Comparison of ENCODE assay signal across 8 cellular contexts in genomic region chr11:32385998-32386397, GRCh38. TPM values are rescaled to one million over a fixed set of nuclear protein-coding genes. Genes with fewer than 3 reads are reported as not detected.
DNase-seq lines count a peak whose midpoint lies in the region; ATAC-seq, FAIRE-seq and TF ChIP-seq lines count a peak whose summit lies in the region.

No MANE protein-coding gene starts in this region.

- no peak overlapping the region for H3K27ac Mint-ChIP-seq in Calu3 (ENCODE audit: unreplicated experiment)
- H3K27ac Mint-ChIP-seq in activated T-helper 1 cell treated with anti-CD3 and anti-CD28 coated beads, Interleukin-12 subunit alpha, Interleukin-12 subunit beta, Interleukin-2, Interleukin-4 antibody, amounts not matched to agents 30 ng/mL and 10 ng/mL and 1 ng/mL, durations not matched to agents 14 hours and 24 hours and 36 hours, result no peak overlapping the region

- no peak overlapping the region for H3K4me3 Mint-ChIP-seq in Calu3 (ENCODE audit: low read depth, unreplicated experiment)
- no peak overlapping the region for H3K4me3 Mint-ChIP-seq in activated T-helper 1 cell treated with anti-CD3 and anti-CD28 coated beads, Interleukin-12 subunit alpha, Interleukin-12 subunit beta, Interleukin-2, Interleukin-4 antibody, amounts not matched to agents 30 ng/mL and 10 ng/mL and 1 ng/mL, durations not matched to agents 14 hours and 24 hours and 36 hours

- BruUV-seq in Calu3 (replicated peaks; lab: Mats Ljungman, UMichigan), result no TSS peak

- H3K9me3 Mint-ChIP-seq in Calu3 (ENCODE audit: low read depth, unreplicated experiment), result no peaks in the 10 kb centered on the region
- no peaks in the 10 kb centered on the region for H3K9me3 Mint-ChIP-seq in activated T-helper 1 cell treated with anti-CD3 and anti-CD28 coated beads, Interleukin-12 subunit alpha, Interleukin-12 subunit beta, Interleukin-2, Interleukin-4 antibody, amounts not matched to agents 30 ng/mL and 10 ng/mL and 1 ng/mL, durations not matched to agents 14 hours and 24 hours and 36 hours

- no peak overlapping the region for H3K9ac ChIP-seq in kidney (ENCODE audit: low read length in 2 of 2)

- CTCF ChIA-PET in Calu3 (lab: Charles Lee), result interaction anchor here (0.7 to 1.4 kb wide), 2 partner anchors 9 to 229 kb away, joined by 3 to 4 read pairs; no protein-coding TSS in a partner anchor

- peak; percentile 45 to 65 (median 54) for ATAC-seq in right lobe of liver
- no peak for ATAC-seq in GM18517 (IDR thresholded peaks at IDR 0.05; ENCODE audit: unreplicated experiment)

- no peak for TF ChIP-seq POLR2A in right lobe of liver (IDR thresholded peaks at IDR 0.05)

- H3K27me3 ChIP-seq in right lobe of liver, result no peaks in the 10 kb centered on the region

- H3K4me1 ChIP-seq in right lobe of liver (no peaks in the 10 kb centered on the region), kidney (ENCODE audit: control insufficient read depth in 1 of 2, insufficient read depth in 1 of 2, low read depth in 1 of 2, low read length in 2 of 2) (no peaks in the 10 kb centered on the region)

- no peaks in the 10 kb centered on the region for H3K36me3 Mint-ChIP-seq in Calu3 (ENCODE audit: insufficient read depth, unreplicated experiment)
- no peaks in the 10 kb centered on the region for H3K36me3 Mint-ChIP-seq in activated T-helper 1 cell treated with anti-CD3 and anti-CD28 coated beads, Interleukin-12 subunit alpha, Interleukin-12 subunit beta, Interleukin-2, Interleukin-4 antibody, amounts not matched to agents 30 ng/mL and 10 ng/mL and 1 ng/mL, durations not matched to agents 14 hours and 24 hours and 36 hours (ENCODE audit: low read depth)

- H3K27ac ChIP-seq in right lobe of liver (no peak overlapping the region), kidney (ENCODE audit: low read depth in 2 of 2, low read length in 2 of 2) (no peak overlapping the region)

- intact Hi-C loops in Calu3 (cut with micrococcal nuclease; ENCODE audit: unreplicated experiment), result loop anchor here (2.0 kb wide), 1 partner anchor 229 kb away; no protein-coding TSS in a partner anchor
- intact Hi-C loops in right lobe of liver (cut with DNase I), result no loop called here
- intact Hi-C loops in activated T-helper 1 cell treated with anti-CD3 and anti-CD28 coated beads, Interleukin-12 subunit alpha, Interleukin-12 subunit beta, Interleukin-2, Interleukin-4 antibody, amounts not matched to agents 30 ng/mL and 10 ng/mL and 1 ng/mL, durations not matched to agents 14 hours and 24 hours and 36 hours (cut with micrococcal nuclease), result no loop called here
- intact Hi-C loops in kidney (cut with DNase I), result no loop called here

- DNase-seq in Calu3 (peak; percentile 41), HuH-7 (ENCODE audit: low spot score) (peak; percentile 28), amniotic epithelial cell (ENCODE audit: low read depth) (peak; percentile 85), right lobe of liver (no peak), kidney (no peak)
- DNase-seq in activated effector memory CD4-positive, alpha-beta T cell treated with anti-CD3 and anti-CD28 coated beads, Interleukin-2, amount 50 U/mL, for 16 hours, result no peak
- DNase-seq in activated T-helper 1 cell treated with anti-CD3 and anti-CD28 coated beads, Interleukin-12 subunit alpha, Interleukin-12 subunit beta, Interleukin-2, Interleukin-4 antibody, amounts not matched to agents 30 ng/mL and 10 ng/mL and 1 ng/mL, durations not matched to agents 14 hours and 24 hours and 36 hours (ENCODE audit: low spot score), result no peak

- WGBS in right lobe of liver (ENCODE audit: insufficient coverage, low coverage, low lambda C conversion rate, missing lambda C conversion rate), result 13% methylated on average over 2 of the region's 2 CpGs

- H3K36me3 ChIP-seq in right lobe of liver (no peaks in the 10 kb centered on the region), kidney (ENCODE audit: control insufficient read depth in 1 of 2, insufficient read depth in 2 of 2, low read length in 2 of 2) (no peaks in the 10 kb centered on the region)

- no peaks in the 10 kb centered on the region for H3K4me1 Mint-ChIP-seq in Calu3 (ENCODE audit: low read depth, unreplicated experiment)
- no peaks in the 10 kb centered on the region for H3K4me1 Mint-ChIP-seq in activated T-helper 1 cell treated with anti-CD3 and anti-CD28 coated beads, Interleukin-12 subunit alpha, Interleukin-12 subunit beta, Interleukin-2, Interleukin-4 antibody, amounts not matched to agents 30 ng/mL and 10 ng/mL and 1 ng/mL, durations not matched to agents 14 hours and 24 hours and 36 hours (ENCODE audit: low read depth)

- FAIRE-seq in kidney (lab: Jason Lieb, UNC), result no peak

- H3K9me3 ChIP-seq in right lobe of liver (no peaks in the 10 kb centered on the region), kidney (ENCODE audit: control insufficient read depth in 1 of 2, low read length in 2 of 2) (no peaks in the 10 kb centered on the region)

- H3K4me3 ChIP-seq in right lobe of liver (no peak overlapping the region), kidney (ENCODE audit: low read length in 2 of 2) (no peak overlapping the region)

- peaks cover 100% of the 10 kb centered on the region for H3K27me3 Mint-ChIP-seq in Calu3 (ENCODE audit: unreplicated experiment)
- H3K27me3 Mint-ChIP-seq in activated T-helper 1 cell treated with anti-CD3 and anti-CD28 coated beads, Interleukin-12 subunit alpha, Interleukin-12 subunit beta, Interleukin-2, Interleukin-4 antibody, amounts not matched to agents 30 ng/mL and 10 ng/mL and 1 ng/mL, durations not matched to agents 14 hours and 24 hours and 36 hours (ENCODE audit: insufficient read depth), result peaks cover 5% of the 10 kb centered on the region

- peak; percentile 32 for TF ChIP-seq CTCF in Calu3 (IDR thresholded peaks at IDR 0.05; ENCODE audit: unreplicated experiment)
- TF ChIP-seq CTCF in right lobe of liver (IDR thresholded peaks at IDR 0.05), result peak in 3 of 4 donors; percentile 16 to 28 (median 22)
- TF ChIP-seq CTCF in kidney (IDR thresholded peaks at IDR 0.05; ENCODE audit: borderline replicate concordance, extremely low read depth, insufficient read depth), result no peak

RNA-seq across cellular contexts. Expression of gene WT1, which starts 49.3 kb away (rescaled TPM):
- 0.24 TPM in 1 of 2 replicates, not detected in the other for total RNA-seq in Calu3 (2022)
- under 1 TPM in 3 of 6 experiments, not detected in 3; 0.07 to 0.99 (median 0.51) TPM for total RNA-seq in right lobe of liver
- total RNA-seq in activated T-helper 1 cell treated with anti-CD3 and anti-CD28 coated beads, Interleukin-12 subunit alpha, Interleukin-12 subunit beta, Interleukin-2, Interleukin-4 antibody, amounts not matched to agents 30 ng/mL and 10 ng/mL and 1 ng/mL, durations not matched to agents 14 hours and 24 hours and 36 hours, result not detected in 2 replicates
- total RNA-seq in kidney, result 0.66 TPM
- 15.0 TPM for polyA plus RNA-seq in kidney (ENCODE audit: insufficient read depth, low read depth, low replicate concordance)

Comparison
In these comparisons a context has a peak if more than half of its experiments do, and no peak if none do; other contexts are left out.
1. DNase-seq: peak in Calu3 (single experiment), HuH-7 (single experiment) and amniotic epithelial cell (single experiment); none in right lobe of liver (0 of 3), activated effector memory CD4-positive, alpha-beta T cell treated with anti-CD3 and anti-CD28 coated beads, Interleukin-2, amount 50 U/mL, for 16 hours (single experiment), activated T-helper 1 cell treated with anti-CD3 and anti-CD28 coated beads, Interleukin-12 subunit alpha, Interleukin-12 subunit beta, Interleukin-2, Interleukin-4 antibody, amounts not matched to agents 30 ng/mL and 10 ng/mL and 1 ng/mL, durations not matched to agents 14 hours and 24 hours and 36 hours (single experiment) and kidney (single experiment).